ENCODE assay signal across 22 cellular contexts in genomic region chr7:52325237-52325636, GRCh38.
"Had no signal": no experiment of that assay in that cellular context is flagged by ENCODE, and none has a peak within 500 bp of the region (broad histone marks: within the 10 kb centered on the region; RNA-seq: fewer than 3 reads in every experiment).

No MANE protein-coding gene starts in this region.

- FAIRE-seq: endometrium, islet of Langerhans had no signal

- H3K27me3 ChIP-seq: heart left ventricle, neutrophil, ovary, thyroid gland had no signal

- H3K27ac Mint-ChIP-seq: activated naive CD4-positive, alpha-beta T cell treated with anti-CD3 and anti-CD28 coated beads, Interleukin-2, amount 50 U/mL, for 72 hours; activated T-cell treated with anti-CD3 and anti-CD28 coated beads, Interleukin-2, amount 50 U/mL, for 24 hours; activated T-helper 17 cell treated with anti-CD3 and anti-CD28 coated beads, Interleukin-2, amount 50 U/mL, for 72 hours; brain; dendritic cell treated with granulocyte-macrophage colony-stimulating factor and Interleukin-4, amounts not matched to agents 40 ng/mL and 50 ng/mL, for 4 days; memory B cell; natural killer cell treated with Interleukin-12 subunit alpha and Interleukin-12 subunit beta and Interleukin-15 and Interleukin-18, amount 100 ng/mL, for 72 hours had no signal

- H3K4me1 ChIP-seq: heart left ventricle, prostate gland, thyroid gland had no signal

- H3K9me3 ChIP-seq: neutrophil, ovary, prostate gland, thyroid gland had no signal

- H3K36me3 ChIP-seq: heart left ventricle, neutrophil, ovary, prostate gland, thyroid gland had no signal

- H3K27me3 Mint-ChIP-seq: activated T-cell treated with anti-CD3 and anti-CD28 coated beads, Interleukin-2, amount 50 U/mL, for 24 hours; activated T-helper 17 cell treated with anti-CD3 and anti-CD28 coated beads, Interleukin-2, amount 50 U/mL, for 72 hours; brain; dendritic cell treated with granulocyte-macrophage colony-stimulating factor and Interleukin-4, amounts not matched to agents 40 ng/mL and 50 ng/mL, for 4 days; memory B cell; natural killer cell treated with Interleukin-12 subunit alpha and Interleukin-12 subunit beta and Interleukin-15 and Interleukin-18, amount 100 ng/mL, for 72 hours had no signal

- ATAC-seq: activated T-helper 17 cell treated with anti-CD3 and anti-CD28 coated beads, Interleukin-2, amount 50 U/mL, for 72 hours; heart left ventricle; natural killer cell treated with Interleukin-12 subunit alpha and Interleukin-12 subunit beta and Interleukin-15 and Interleukin-18, amount 100 ng/mL, for 72 hours had no signal

- H3K4me1 Mint-ChIP-seq: activated T-helper 17 cell treated with anti-CD3 and anti-CD28 coated beads, Interleukin-2, amount 50 U/mL, for 72 hours; brain; memory B cell had no signal

- H3K4me3 ChIP-seq: heart left ventricle, ovary, prostate gland, thyroid gland had no signal

- H3K4me3 Mint-ChIP-seq: activated T-cell treated with anti-CD3 and anti-CD28 coated beads, Interleukin-2, amount 50 U/mL, for 24 hours; activated T-helper 17 cell treated with anti-CD3 and anti-CD28 coated beads, Interleukin-2, amount 50 U/mL, for 72 hours; brain; dendritic cell treated with granulocyte-macrophage colony-stimulating factor and Interleukin-4, amounts not matched to agents 40 ng/mL and 50 ng/mL, for 4 days; memory B cell; natural killer cell treated with Interleukin-12 subunit alpha and Interleukin-12 subunit beta and Interleukin-15 and Interleukin-18, amount 100 ng/mL, for 72 hours had no signal

- H3K27ac ChIP-seq: heart left ventricle, neutrophil, ovary, prostate gland, thyroid gland had no signal

- H3K36me3 Mint-ChIP-seq: brain, memory B cell had no signal

- DNase-seq: activated CD4-positive, alpha-beta T cell treated with anti-CD3 and anti-CD28 coated beads, Interleukin-2, amount 50 U/mL, for 1 hour; activated CD4-positive, CD25-positive, alpha-beta regulatory T cell; activated CD8-positive, alpha-beta memory T cell treated with anti-CD3 and anti-CD28 coated beads, Interleukin-2, amount 50 U/mL, for 4 hours; activated T-cell treated with anti-CD3 and anti-CD28 coated beads, Interleukin-2, amount 50 U/mL, for 24 hours; aorta; effector CD4-positive, alpha-beta T cell; heart left ventricle; ovary; stimulated activated CD4-positive, alpha-beta T cell treated with anti-CD3 and anti-CD28 coated beads, Interleukin-4, amount 100 ng/mL, for 1 hour; stimulated activated naive CD4-positive, alpha-beta T cell treated with Interleukin-2 at 50 U/mL for 16 hours; substantia nigra; thyroid gland had no signal
